ENCODE assay signal across 11 cellular contexts in the genomic region with DNA sequence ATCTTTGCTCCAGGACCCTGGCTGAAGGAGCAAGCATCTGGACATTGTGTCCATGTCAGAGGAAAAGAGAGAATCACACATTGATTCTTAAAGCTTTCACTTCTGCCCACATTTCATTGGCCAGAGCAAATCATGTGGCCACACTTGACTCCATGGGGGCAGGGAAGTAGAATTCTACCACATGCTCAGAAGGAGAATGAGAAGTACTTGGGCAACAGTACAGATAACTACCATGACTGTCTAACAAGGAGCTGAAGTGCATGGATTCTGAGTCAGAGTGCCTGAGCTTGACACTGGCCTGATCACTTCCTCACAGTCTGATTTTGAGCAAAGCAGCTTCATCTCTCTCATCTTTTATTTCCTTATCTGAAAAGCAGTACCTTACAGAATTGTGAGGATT. TPM values are rescaled to one million over a fixed set of nuclear protein-coding genes. Genes with fewer than 3 reads are reported as not detected.
A peak's percentile ranks its signal among the peaks of the same experiment; 100 is the strongest.
DNase-seq lines count a peak whose midpoint lies in the region; ATAC-seq, FAIRE-seq and TF ChIP-seq lines count a peak whose summit lies in the region.
"Had no signal": no experiment of that assay in that cellular context is flagged by ENCODE, and none has a peak within 500 bp of the region (broad histone marks: within the 10 kb centered on the region; RNA-seq: fewer than 3 reads in every experiment).

No MANE protein-coding gene starts in this region.

- dilution Hi-C loops in keratinocyte (cut with MboI; ENCODE audit: extremely low pct_ligation_motif_present, low sequenced_read_pairs), result no loop called here

- POLR2A ChIA-PET in activated CD8-positive, alpha-beta T cell treated with anti-CD3 and anti-CD28 coated beads for 36 hours (lab: Charles Lee), result interaction anchor here (0.6 kb wide), 1 partner anchor 193 kb away, joined by 3 read pairs; no protein-coding TSS in a partner anchor

- H3K27ac Mint-ChIP-seq in activated CD8-positive, alpha-beta T cell treated with anti-CD3 and anti-CD28 coated beads for 36 hours, result no peak overlapping the region

- peaks cover 3% of the 10 kb centered on the region for H3K79me2 ChIP-seq in keratinocyte (ENCODE audit: control insufficient read depth, insufficient read depth, low read length)

- H3K9ac ChIP-seq in keratinocyte (ENCODE audit: control insufficient read depth, extremely low read depth, insufficient read depth, low read length), result no peak overlapping the region

- peak; percentile 66 for ATAC-seq in activated CD8-positive, alpha-beta T cell treated with anti-CD3 and anti-CD28 coated beads for 36 hours
- ATAC-seq in GM18519 (IDR thresholded peaks at IDR 0.05; ENCODE audit: low FRiP score, unreplicated experiment), result no peak
- no peak for ATAC-seq in GM19324 (IDR thresholded peaks at IDR 0.05; ENCODE audit: low FRiP score, unreplicated experiment)
- no peak for ATAC-seq in GM19395 (IDR thresholded peaks at IDR 0.05; ENCODE audit: unreplicated experiment)
- no peak for ATAC-seq in HG03039 (IDR thresholded peaks at IDR 0.05; ENCODE audit: unreplicated experiment)

- TF ChIP-seq CTCF in activated CD8-positive, alpha-beta T cell treated with anti-CD3 and anti-CD28 coated beads for 36 hours (IDR thresholded peaks at IDR 0.05), result no peak
- no peak for TF ChIP-seq CTCF in keratinocyte (optimal IDR thresholded peaks at IDR 0.05 in 1 of 3, IDR thresholded peaks at IDR 0.05 in 1 of 3, conservative IDR thresholded peaks at IDR 0.05 in 1 of 3; ENCODE audit: extremely low read depth in 1 of 3, insufficient read depth in 2 of 3, low read length in 3 of 3)

- H3K9me1 ChIP-seq in keratinocyte (ENCODE audit: control insufficient read depth, extremely low read depth, insufficient read depth, low read length), result peaks cover 2% of the 10 kb centered on the region

- no peak overlapping the region for H2AFZ ChIP-seq in keratinocyte (ENCODE audit: control insufficient read depth, low read length)

- CTCF ChIA-PET in activated CD8-positive, alpha-beta T cell treated with anti-CD3 and anti-CD28 coated beads for 36 hours (lab: Charles Lee), result interaction anchor here (0.9 to 5.9 kb wide), 4 partner anchors 9 to 311 kb away, joined by 3 to 26 read pairs (median 4); no protein-coding TSS in a partner anchor

- peaks cover 43% of the 10 kb centered on the region for H3K36me3 Mint-ChIP-seq in activated CD8-positive, alpha-beta T cell treated with anti-CD3 and anti-CD28 coated beads for 36 hours (ENCODE audit: low read depth)

- DNase-seq in AG08396 (ENCODE audit: low spot score) (peak; percentile 83), HS-5 (ENCODE audit: low read depth) (peak; percentile 91), keratinocyte (ENCODE audit: low read depth, low spot score) (no peak)
- no peak for DNase-seq in activated CD8-positive, alpha-beta T cell treated with anti-CD3 and anti-CD28 coated beads for 36 hours
- DNase-seq: NCI-H1694 treated with DMSO at 0.1 percent for 48 hours; stimulated activated CD4-positive, alpha-beta T cell treated with anti-CD3 and anti-CD28 coated beads, Interleukin-2, amount 100 ng/mL, for 24 hours had no signal

- no peaks in the 10 kb centered on the region for H3K27me3 Mint-ChIP-seq in activated CD8-positive, alpha-beta T cell treated with anti-CD3 and anti-CD28 coated beads for 36 hours

- H3K36me3 ChIP-seq in keratinocyte (ENCODE audit: control insufficient read depth in 2 of 2, extremely low read depth in 1 of 2, insufficient read depth in 2 of 2, low read length in 2 of 2), result peaks cover 16 to 52% of the 10 kb centered on the region in 2 experiments

- no peaks in the 10 kb centered on the region for H3K9me3 ChIP-seq in keratinocyte (ENCODE audit: control insufficient read depth, low read depth, low read length)

- H3K4me3 ChIP-seq in keratinocyte (ENCODE audit: control insufficient read depth in 2 of 3, extremely low read depth in 1 of 3, insufficient read depth in 2 of 3, low read depth in 1 of 3, low read length in 3 of 3), result no peak overlapping the region

- H3K4me2 ChIP-seq in keratinocyte (ENCODE audit: control insufficient read depth, extremely low read depth, insufficient read depth, low read depth, low read length), result no peak overlapping the region

- H3K4me1 ChIP-seq in keratinocyte (ENCODE audit: control insufficient read depth, extremely low read depth, insufficient read depth, low read length), result peaks cover 6% of the 10 kb centered on the region

- H3K27ac ChIP-seq in keratinocyte (ENCODE audit: control insufficient read depth, insufficient read depth, low read length), result no peak overlapping the region

- peaks cover 3% of the 10 kb centered on the region for H3K4me1 Mint-ChIP-seq in activated CD8-positive, alpha-beta T cell treated with anti-CD3 and anti-CD28 coated beads for 36 hours (ENCODE audit: low read depth)

- intact Hi-C loops in activated CD8-positive, alpha-beta T cell treated with anti-CD3 and anti-CD28 coated beads for 36 hours (cut with micrococcal nuclease), result no loop called here

- no peaks in the 10 kb centered on the region for H3K9me3 Mint-ChIP-seq in activated CD8-positive, alpha-beta T cell treated with anti-CD3 and anti-CD28 coated beads for 36 hours

- H3K4me3 Mint-ChIP-seq in activated CD8-positive, alpha-beta T cell treated with anti-CD3 and anti-CD28 coated beads for 36 hours, result no peak overlapping the region

- no peaks in the 10 kb centered on the region for H4K20me1 ChIP-seq in keratinocyte (ENCODE audit: control insufficient read depth, extremely low read depth, insufficient read depth, low read length)

- peak; percentile 83 for FAIRE-seq in keratinocyte (lab: Jason Lieb, UNC)
- FAIRE-seq: colon had no signal

- H3K27me3 ChIP-seq in keratinocyte (ENCODE audit: control insufficient read depth, extremely low read depth, insufficient read depth, low read length), result no peaks in the 10 kb centered on the region

RNA-seq across cellular contexts. Expression of gene GHRH, which starts 38.6 kb away (rescaled TPM):
- total RNA-seq in activated CD8-positive, alpha-beta T cell treated with anti-CD3 and anti-CD28 coated beads for 36 hours, result not detected
- polyA plus RNA-seq in keratinocyte, result not detected in 3 replicates
- not detected for polyA plus RNA-seq in keratinocyte (2011; ENCODE audit: low read depth)
- polyA plus RNA-seq in keratinocyte (2011; cell fraction: cytosol; rRNA removed), result not detected in 2 replicates
- polyA plus RNA-seq in keratinocyte (2011; cell fraction: nucleus; rRNA removed), result not detected in 2 replicates
- not detected in 2 replicates for polyA plus RNA-seq in keratinocyte (2012; ENCODE audit: low replicate concordance)
- not detected in 3 replicates for polyA minus RNA-seq in keratinocyte
- not detected for polyA minus RNA-seq in keratinocyte (2011; cell fraction: cytosol; rRNA and poly(A)+ RNA removed)
- polyA minus RNA-seq in keratinocyte (2011; cell fraction: nucleus; rRNA and poly(A)+ RNA removed), result not detected in 2 replicates

RNA-seq across cellular contexts. Expression of gene MROH8, which starts 43.7 kb away (rescaled TPM):
- total RNA-seq in activated CD8-positive, alpha-beta T cell treated with anti-CD3 and anti-CD28 coated beads for 36 hours, result 1 to 10 TPM; 2.1 to 3.1 TPM
- 0.39 to 0.73 TPM (median 0.46 TPM) in 3 replicates for polyA plus RNA-seq in keratinocyte
- not detected for polyA plus RNA-seq in keratinocyte (2011; ENCODE audit: low read depth)
- polyA plus RNA-seq in keratinocyte (2011; cell fraction: cytosol; rRNA removed), result 0.12 and 0.52 TPM in 2 replicates
- polyA plus RNA-seq in keratinocyte (2011; cell fraction: nucleus; rRNA removed), result 0.24 and 0.97 TPM in 2 replicates
- 0.19 and 0.20 TPM in 2 replicates for polyA plus RNA-seq in keratinocyte (2012; ENCODE audit: low replicate concordance)
- 0.26 to 1.0 TPM (median 0.30 TPM) in 3 replicates for polyA minus RNA-seq in keratinocyte
- polyA minus RNA-seq in keratinocyte (2011; cell fraction: cytosol; rRNA and poly(A)+ RNA removed), result not detected
- polyA minus RNA-seq in keratinocyte (2011; cell fraction: nucleus; rRNA and poly(A)+ RNA removed), result 0.21 and 1.0 TPM in 2 replicates

RNA-seq across cellular contexts. Expression of gene RPN2, which starts 43.9 kb away (rescaled TPM):
- total RNA-seq in activated CD8-positive, alpha-beta T cell treated with anti-CD3 and anti-CD28 coated beads for 36 hours, result 100 to 1,000 TPM; 103 to 107 TPM
- 220 to 325 TPM (median 257 TPM) in 3 replicates for polyA plus RNA-seq in keratinocyte
- polyA plus RNA-seq in keratinocyte (2011; ENCODE audit: low read depth), result 168 TPM
- 122 and 162 TPM in 2 replicates for polyA plus RNA-seq in keratinocyte (2011; cell fraction: cytosol; rRNA removed)
- 306 and 307 TPM in 2 replicates for polyA plus RNA-seq in keratinocyte (2011; cell fraction: nucleus; rRNA removed)
- polyA plus RNA-seq in keratinocyte (2012; ENCODE audit: low replicate concordance), result 106 and 153 TPM in 2 replicates
- polyA minus RNA-seq in keratinocyte, result 173 to 338 TPM (median 256 TPM) in 3 replicates
- 257 TPM for polyA minus RNA-seq in keratinocyte (2011; cell fraction: cytosol; rRNA and poly(A)+ RNA removed)
- 175 and 214 TPM in 2 replicates for polyA minus RNA-seq in keratinocyte (2011; cell fraction: nucleus; rRNA and poly(A)+ RNA removed)

Comparison
In these comparisons a context has a peak if more than half of its experiments do, and no peak if none do; other contexts are left out.
1. DNase-seq: peak in AG08396 (single experiment) and HS-5 (single experiment); none in activated CD8-positive, alpha-beta T cell treated with anti-CD3 and anti-CD28 coated beads for 36 hours (single experiment) and keratinocyte (single experiment).